ENCODE assay signal across 25 cellular contexts in genomic region chr9:138068601-138069035, GRCh38.
A peak's percentile ranks its signal among the peaks of the same experiment; 100 is the strongest.
DNase-seq lines count a peak whose midpoint lies in the region; ATAC-seq, FAIRE-seq and TF ChIP-seq lines count a peak whose summit lies in the region.
"Had no signal": no experiment of that assay in that cellular context is flagged by ENCODE, and none has a peak within 500 bp of the region (broad histone marks: within the 10 kb centered on the region; RNA-seq: fewer than 3 reads in every experiment).

No MANE protein-coding gene starts in this region.

- TF ChIP-seq CTCF in H9 (conservative IDR thresholded peaks at IDR 0.05) (no peak), osteocyte (IDR thresholded peaks at IDR 0.05) (no peak)

- H3T11ph ChIP-seq in H9 (ENCODE audit: low read length): no peak overlapping the region

- no peaks in the 10 kb centered on the region for H3K79me1 ChIP-seq in H9 (ENCODE audit: insufficient read depth, low read depth, low read length, poor library complexity, severe bottlenecking)

- H3K18ac ChIP-seq in H9 (ENCODE audit: insufficient read length, low read depth, low read length): no peak overlapping the region

- H3K79me2 ChIP-seq in H9 (ENCODE audit: insufficient read depth, low read length): no peaks in the 10 kb centered on the region

- no peak overlapping the region for H3K9ac ChIP-seq in H9 (ENCODE audit: extremely low read depth, insufficient read length, low read length)

- H3K4me1 Mint-ChIP-seq in H9 (peaks cover 47 to 48% of the 10 kb centered on the region in 2 experiments), osteocyte (ENCODE audit: unreplicated experiment) (no peaks in the 10 kb centered on the region)
- H3K4me1 Mint-ChIP-seq in activated CD4-positive, alpha-beta T cell treated with anti-CD3 and anti-CD28 coated beads, Interleukin-2, amount 10 ng/mL, durations not matched to agents 7 days and 5 days: no peaks in the 10 kb centered on the region
- H3K4me1 Mint-ChIP-seq: activated naive CD8-positive, alpha-beta T cell treated with anti-CD3 and anti-CD28 coated beads, Interleukin-2, amount 50 U/mL, for 24 hours; central memory CD8-positive, alpha-beta T cell; natural killer cell had no signal

- FAIRE-seq in GM12891 (lab: Jason Lieb, UNC): no peak
- FAIRE-seq: GM18507 had no signal

- DNase-seq in Daoy (ENCODE audit: low read depth): peak; percentile 2
- DNase-seq in H9: peak; percentile 39
- DNase-seq in ecto neural progenitor cell (ENCODE audit: low spot score): peak; percentile 32
- peak; percentile 80 for DNase-seq in osteocyte (ENCODE audit: extremely low spot score, unreplicated experiment)
- no peak for DNase-seq in GM12891 (ENCODE audit: insufficient read length, low spot score)
- DNase-seq in activated CD4-positive, alpha-beta T cell treated with anti-CD3 and anti-CD28 coated beads, Interleukin-2, amount 10 ng/mL, durations not matched to agents 7 days and 5 days: no peak
- DNase-seq: activated CD4-positive, CD25-positive, alpha-beta regulatory T cell treated with anti-CD3 and anti-CD28 coated beads, Interleukin-2, amount 50 U/mL, for 72 hours; activated naive CD8-positive, alpha-beta T cell treated with anti-CD3 and anti-CD28 coated beads, Interleukin-2, amount 50 U/mL, for 24 hours; activated T-cell treated with anti-CD3 and anti-CD28 coated beads, Interleukin-2, amount 50 U/mL, for 1 hour; dermis blood vessel endothelial cell; DND-41; natural killer cell; NCI-H2171; NCI-H510A treated with DMSO at 0.1 percent for 48 hours; trophoblast cell had no signal

- H2BK12ac ChIP-seq in H9 (ENCODE audit: insufficient read length, low read depth, low read length): no peak overlapping the region

- H3K4me2 ChIP-seq in H9 (ENCODE audit: insufficient read depth, insufficient read length, low read length): no peak overlapping the region
- H3K4me2 ChIP-seq: smooth muscle cell had no signal

- H2BK15ac ChIP-seq in H9 (ENCODE audit: low read depth, low read length): no peak overlapping the region; the same call in 1 of the 2 replicates

- no peak overlapping the region for H4K91ac ChIP-seq in H9 (ENCODE audit: insufficient read length, low read depth, low read length)

- H3K56ac ChIP-seq in H9 (ENCODE audit: insufficient read length, low read depth, low read length): no peak overlapping the region

- H4K5ac ChIP-seq in H9 (ENCODE audit: insufficient read length, low read depth, low read length): no peak overlapping the region

- CTCF ChIA-PET in activated CD4-positive, alpha-beta T cell treated with anti-CD3 and anti-CD28 coated beads, Interleukin-2, amount 10 ng/mL, durations not matched to agents 7 days and 5 days (lab: Charles Lee): interaction anchor here (0.9 kb wide), 1 partner anchor 203 kb away, joined by 3 read pairs; no protein-coding TSS in a partner anchor

- H3K4me1 ChIP-seq in H9 (ENCODE audit: insufficient read depth, low read length): peaks cover 3% of the 10 kb centered on the region; the same call in 1 of the 2 replicates
- H3K4me1 ChIP-seq: gastroesophageal sphincter, SJSA1 had no signal

- no peak overlapping the region for H2BK5ac ChIP-seq in H9 (ENCODE audit: insufficient read length, low read length)

- H3K4ac ChIP-seq in H9 (ENCODE audit: low read depth, low read length): no peak overlapping the region

- H2AFZ ChIP-seq in H9 (ENCODE audit: low read length): no peak overlapping the region

- H3K27ac ChIP-seq in H9 (ENCODE audit: insufficient read length, low read depth, low read length): no peak overlapping the region
- H3K27ac ChIP-seq: C4-2B, gastroesophageal sphincter, SJSA1 had no signal

- no peak overlapping the region for H3K23ac ChIP-seq in H9 (ENCODE audit: insufficient read length, low read depth, low read length)

- H3K4me3 Mint-ChIP-seq in H9: no peak overlapping the region
- H3K4me3 Mint-ChIP-seq in osteocyte (ENCODE audit: unreplicated experiment): no peak overlapping the region
- no peak overlapping the region for H3K4me3 Mint-ChIP-seq in activated CD4-positive, alpha-beta T cell treated with anti-CD3 and anti-CD28 coated beads, Interleukin-2, amount 10 ng/mL, durations not matched to agents 7 days and 5 days
- H3K4me3 Mint-ChIP-seq: activated naive CD8-positive, alpha-beta T cell treated with anti-CD3 and anti-CD28 coated beads, Interleukin-2, amount 50 U/mL, for 24 hours; central memory CD8-positive, alpha-beta T cell; IgD-negative memory B cell; natural killer cell; T-helper 1 cell treated with Interleukin-12 subunit alpha and Interleukin-12 subunit beta and Interleukin-4 antibody, amounts not matched to agents 30 μg/mL and 1 μg/mL, for 36 hours had no signal

- H3K36me3 Mint-ChIP-seq in H9 (ENCODE audit: insufficient read depth in 1 of 3, low read depth in 3 of 3) (peaks cover 0 to 6% (median 6%) of the 10 kb centered on the region in 3 experiments; a peak in 6 of 7 replicates), osteocyte (ENCODE audit: unreplicated experiment) (no peaks in the 10 kb centered on the region)
- H3K36me3 Mint-ChIP-seq in activated CD4-positive, alpha-beta T cell treated with anti-CD3 and anti-CD28 coated beads, Interleukin-2, amount 10 ng/mL, durations not matched to agents 7 days and 5 days (ENCODE audit: low read depth): no peaks in the 10 kb centered on the region
- H3K36me3 Mint-ChIP-seq: IgD-negative memory B cell, natural killer cell had no signal

- no peak overlapping the region for H4K8ac ChIP-seq in H9 (replicated peaks; ENCODE audit: insufficient read length, low read depth, low read length)

- ATAC-seq in GM21576 (IDR thresholded peaks at IDR 0.05; ENCODE audit: unreplicated experiment): no peak
- ATAC-seq: activated naive CD8-positive, alpha-beta T cell treated with anti-CD3 and anti-CD28 coated beads, Interleukin-2, amount 50 U/mL, for 24 hours; gastroesophageal sphincter; natural killer cell; Panc1 had no signal

- peak overlapping the region; percentile 58 for H3K14ac ChIP-seq in H9 (ENCODE audit: insufficient read depth, low read length)

- no CpG with 5 or more reads among the region's 9 CpGs for WGBS in H9 (ENCODE audit: extremely low coverage, insufficient read length, low lambda C conversion rate)

- H2BK20ac ChIP-seq in H9 (ENCODE audit: low read depth, low read length, poor library complexity, severe bottlenecking): no peak overlapping the region

- no peak overlapping the region for H2AK5ac ChIP-seq in H9 (ENCODE audit: insufficient read length, low read length)

- H3K27me3 ChIP-seq in H9 (ENCODE audit: insufficient read depth, low read length): no peaks in the 10 kb centered on the region

- H3K27me3 Mint-ChIP-seq in H9 (ENCODE audit: low read depth): peaks cover 1% of the 10 kb centered on the region; the same call in 1 of the 2 replicates
- H3K27me3 Mint-ChIP-seq in osteocyte (ENCODE audit: unreplicated experiment): peaks cover 4% of the 10 kb centered on the region
- H3K27me3 Mint-ChIP-seq in activated CD4-positive, alpha-beta T cell treated with anti-CD3 and anti-CD28 coated beads, Interleukin-2, amount 10 ng/mL, durations not matched to agents 7 days and 5 days: no peaks in the 10 kb centered on the region

- POLR2A ChIA-PET in activated CD4-positive, alpha-beta T cell treated with anti-CD3 and anti-CD28 coated beads, Interleukin-2, amount 10 ng/mL, durations not matched to agents 7 days and 5 days (lab: Charles Lee): no interaction called here

- no peak overlapping the region for H2BK120ac ChIP-seq in H9 (ENCODE audit: low read depth, low read length, poor library complexity, severe bottlenecking)

- no peaks in the 10 kb centered on the region for H4K20me1 ChIP-seq in H9 (ENCODE audit: control insufficient read depth, insufficient read depth, insufficient read length)

- peaks cover 3% of the 10 kb centered on the region for H3K23me2 ChIP-seq in H9 (ENCODE audit: insufficient read length, low read depth, low read length, poor library complexity, severe bottlenecking)

- H3K9me3 Mint-ChIP-seq in H9 (no peaks in the 10 kb centered on the region), osteocyte (ENCODE audit: unreplicated experiment) (no peaks in the 10 kb centered on the region)
- H3K9me3 Mint-ChIP-seq in activated CD4-positive, alpha-beta T cell treated with anti-CD3 and anti-CD28 coated beads, Interleukin-2, amount 10 ng/mL, durations not matched to agents 7 days and 5 days: no peaks in the 10 kb centered on the region
- H3K9me3 Mint-ChIP-seq: activated naive CD8-positive, alpha-beta T cell treated with anti-CD3 and anti-CD28 coated beads, Interleukin-2, amount 50 U/mL, for 24 hours; central memory CD8-positive, alpha-beta T cell; IgD-negative memory B cell; natural killer cell; T-helper 1 cell treated with Interleukin-12 subunit alpha and Interleukin-12 subunit beta and Interleukin-4 antibody, amounts not matched to agents 30 μg/mL and 1 μg/mL, for 36 hours had no signal

- H3K27ac Mint-ChIP-seq in H9: no peak overlapping the region
- no peak overlapping the region for H3K27ac Mint-ChIP-seq in osteocyte (ENCODE audit: unreplicated experiment)
- no peak overlapping the region for H3K27ac Mint-ChIP-seq in activated CD4-positive, alpha-beta T cell treated with anti-CD3 and anti-CD28 coated beads, Interleukin-2, amount 10 ng/mL, durations not matched to agents 7 days and 5 days
- H3K27ac Mint-ChIP-seq: activated naive CD8-positive, alpha-beta T cell treated with anti-CD3 and anti-CD28 coated beads, Interleukin-2, amount 50 U/mL, for 24 hours; IgD-negative memory B cell; natural killer cell; T-helper 1 cell treated with Interleukin-12 subunit alpha and Interleukin-12 subunit beta and Interleukin-4 antibody, amounts not matched to agents 30 μg/mL and 1 μg/mL, for 36 hours had no signal

- H3K9me3 ChIP-seq in H9 (ENCODE audit: control insufficient read depth, low read depth, low read length): peaks cover 4% of the 10 kb centered on the region
- H3K9me3 ChIP-seq: gastroesophageal sphincter, SJSA1 had no signal

- no peak for TF ChIP-seq POLR2A in GM12891 (IDR thresholded peaks at IDR 0.05; ENCODE audit: low read depth, low read length)

TF ChIP-seq in GM12891, 5 proteins besides CTCF, POLR2A, EP300 and RAD21:
- TF ChIP-seq POLR2AphosphoS5 (IDR thresholded peaks at IDR 0.05; ENCODE audit: low read depth, low read length): no peak
- TF ChIP-seq POU2F2 (IDR thresholded peaks at IDR 0.05; ENCODE audit: low read depth, low read length): no peak
- no peak for TF ChIP-seq SPI1 (IDR thresholded peaks at IDR 0.05; ENCODE audit: low read depth, low read length)
- TF ChIP-seq TAF1 (IDR thresholded peaks at IDR 0.05; ENCODE audit: low read depth, low read length): no peak
- TF ChIP-seq PAX5 (IDR thresholded peaks at IDR 0.05; ENCODE audit: insufficient read depth, low read length, severe bottlenecking): no peak

Comparison
In these comparisons a context has a peak if more than half of its experiments do, and no peak if none do; other contexts are left out.
1. DNase-seq: peak in Daoy (single experiment), H9 (single experiment), ecto neural progenitor cell (single experiment) and osteocyte (single experiment); none in GM12891 (single experiment) and activated CD4-positive, alpha-beta T cell treated with anti-CD3 and anti-CD28 coated beads, Interleukin-2, amount 10 ng/mL, durations not matched to agents 7 days and 5 days (single experiment).